ENCODE assay signal across 19 cellular contexts in genomic region chr12:39887824-39888223, GRCh38.
"Had no signal": no experiment of that assay in that cellular context is flagged by ENCODE, and none has a peak within 500 bp of the region (broad histone marks: within the 10 kb centered on the region; RNA-seq: fewer than 3 reads in every experiment).

No MANE protein-coding gene starts in this region.

- H3K27me3 Mint-ChIP-seq: naive B cell; naive thymus-derived CD8-positive, alpha-beta T cell had no signal

- H3K36me3 Mint-ChIP-seq: mesothelial cell of epicardium, naive B cell had no signal

- H3K4me3 Mint-ChIP-seq: mesothelial cell of epicardium; naive B cell; naive thymus-derived CD8-positive, alpha-beta T cell had no signal

- H2AFZ ChIP-seq: hepatocyte had no signal

- H3K27me3 ChIP-seq: dorsolateral prefrontal cortex, esophagus muscularis mucosa, foreskin keratinocyte, gastroesophageal sphincter, heart left ventricle, hepatocyte, left lung had no signal

- H3K36me3 ChIP-seq: esophagus muscularis mucosa, gastroesophageal sphincter, heart left ventricle, left lung, lower lobe of right lung had no signal

- H3K27ac ChIP-seq: coronary artery, dorsolateral prefrontal cortex, esophagus muscularis mucosa, foreskin keratinocyte, gastroesophageal sphincter, heart left ventricle, hepatocyte, left lung, lower lobe of right lung had no signal

- H3K9me3 ChIP-seq: esophagus muscularis mucosa, gastroesophageal sphincter, heart left ventricle, left lung, lower lobe of right lung, mucosa of descending colon had no signal

- H3K4me2 ChIP-seq: hepatocyte had no signal

- H3K4me3 ChIP-seq: coronary artery, dorsolateral prefrontal cortex, esophagus muscularis mucosa, gastroesophageal sphincter, heart left ventricle, hepatocyte, left lung, lower lobe of right lung, mucosa of descending colon had no signal

- DNase-seq: dermis blood vessel endothelial cell; dorsolateral prefrontal cortex; effector CD4-positive, alpha-beta T cell; effector memory CD4-positive, alpha-beta T cell; foreskin keratinocyte; heart left ventricle; left cardiac atrium; left lung; left ventricle myocardium superior; lower lobe of right lung; mesenchymal stem cell; mucosa of descending colon; naive B cell; naive thymus-derived CD8-positive, alpha-beta T cell had no signal

- H3K27ac Mint-ChIP-seq: mesothelial cell of epicardium; naive thymus-derived CD8-positive, alpha-beta T cell had no signal

- H3K9me3 Mint-ChIP-seq: mesothelial cell of epicardium, naive B cell had no signal

- H3K79me2 ChIP-seq: hepatocyte had no signal

- H3K4me1 Mint-ChIP-seq: naive B cell; naive thymus-derived CD8-positive, alpha-beta T cell had no signal
